ENCODE assay signal across 8 cellular contexts in the genomic region with DNA sequence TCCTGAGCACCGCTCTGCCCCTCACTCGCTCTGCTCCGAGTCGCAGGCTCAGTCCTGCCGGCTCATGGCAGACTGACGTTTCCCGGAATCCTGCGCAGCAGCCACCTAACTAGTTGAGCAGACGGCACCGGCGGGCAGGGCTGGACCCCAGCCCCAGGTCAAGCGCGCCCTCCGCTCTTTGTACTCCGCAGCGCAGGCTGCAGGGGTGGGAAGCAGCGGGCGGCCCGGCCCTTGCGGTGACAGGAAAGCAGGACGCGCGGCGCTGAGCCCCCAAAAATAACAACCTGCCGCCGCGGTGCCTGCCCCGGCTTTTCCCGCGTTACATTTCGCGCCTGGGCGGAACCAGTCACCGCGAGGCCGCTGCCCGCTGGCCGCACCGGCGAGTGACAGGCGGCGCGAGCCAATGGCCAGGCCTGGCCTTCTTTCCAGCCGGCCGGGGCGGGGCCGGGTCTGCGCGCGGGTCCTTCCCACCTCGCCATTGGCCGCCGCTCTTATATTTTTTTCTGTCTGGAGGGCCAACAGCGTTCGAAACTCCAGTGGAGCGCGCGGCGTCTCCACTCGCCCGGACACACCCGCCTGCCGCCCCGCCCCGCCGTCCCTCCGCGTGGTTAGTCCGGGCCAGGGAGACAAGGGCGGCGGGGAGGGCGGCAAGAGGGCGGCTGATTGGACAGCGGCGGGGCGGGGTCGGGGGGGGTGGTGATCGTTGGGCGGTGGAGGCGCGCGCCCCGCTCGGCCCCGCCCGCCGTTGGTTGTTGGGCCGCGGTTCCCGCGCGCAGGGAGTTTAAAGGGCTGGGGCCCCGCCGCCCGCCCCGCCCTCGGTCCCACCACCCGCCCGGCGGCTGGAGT. TPM values are rescaled to one million over a fixed set of nuclear protein-coding genes. Genes with fewer than 3 reads are reported as not detected.
A peak's percentile ranks its signal among the peaks of the same experiment; 100 is the strongest.
DNase-seq lines count a peak whose midpoint lies in the region; FAIRE-seq and TF ChIP-seq lines count a peak whose summit lies in the region.

Gene ZNF367 (minus strand): TSS at position 297 of the 846 bp plus-strand sequence. CDS start 338 bp downstream, outside the sequence.

- 0 out of 2 replicates have a peak, but pooled peaks cover 3% of the 10 kb centered on the region for H3K36me3 ChIP-seq in MM.1S (replicated peaks; ENCODE audit: insufficient read depth, low read length)
- no peaks in the 10 kb centered on the region for H3K36me3 ChIP-seq in stomach

- H3F3A ChIP-seq in MM.1S (ENCODE audit: insufficient read depth, low read length), result peaks cover 38% of the 10 kb centered on the region

- WGBS in stomach, 5 donors, result 0 to 1% (median 1%) methylated on average over 32 to 100 of the region's 100 CpGs

- no peaks in the 10 kb centered on the region for H3K9me2 ChIP-seq in MM.1S (replicated peaks; ENCODE audit: insufficient read depth, low read length)

- peaks cover 3% of the 10 kb centered on the region for H3K36me3 Mint-ChIP-seq in neural crest cell (ENCODE audit: low read depth)

- no peaks in the 10 kb centered on the region for H3K27me3 Mint-ChIP-seq in neural crest cell (ENCODE audit: low read depth)

- intact Hi-C loops in stomach (cut with DNase I; ENCODE audit: low total_unique reads), result no loop called here

- TF ChIP-seq POLR2A in stomach (IDR thresholded peaks at IDR 0.05), result peak in 1 of 4 donors; percentile 13

- H3K4me3 ChIP-seq in MM.1S (ENCODE audit: low read length), result peak within 1 kb of the TSS; percentile 97
- peak within 1 kb of the TSS; percentile 93 for H3K4me3 ChIP-seq in fibroblast of the aortic adventitia (ENCODE audit: low read depth, low read length)
- H3K4me3 ChIP-seq in stomach, result peak within 1 kb of the TSS; percentile 78 to 95 (median 91)

- TF ChIP-seq EP300 in stomach (IDR thresholded peaks at IDR 0.05), result no peak

- peak within 1 kb of the TSS; percentile 100 for H3K9ac ChIP-seq in MM.1S (ENCODE audit: low read length)

- H3K4me1 ChIP-seq in MM.1S (ENCODE audit: low read length), result peaks cover 24% of the 10 kb centered on the region
- peaks cover 19 to 48% (median 35%) of the 10 kb centered on the region in 4 donors for H3K4me1 ChIP-seq in stomach

- TF ChIP-seq CTCF in MM.1S (IDR thresholded peaks at IDR 0.05; ENCODE audit: low read length) (no peak), fibroblast of the aortic adventitia (IDR thresholded peaks at IDR 0.05; ENCODE audit: insufficient read depth, low read length) (no peak), neural crest cell (conservative IDR thresholded peaks at IDR 0.05) (no peak), stomach (IDR thresholded peaks at IDR 0.05) (no peak)

- H3K79me2 ChIP-seq in MM.1S (ENCODE audit: low read length), result peaks cover 43% of the 10 kb centered on the region

- no peaks in the 10 kb centered on the region for H3K27me3 ChIP-seq in MM.1S (replicated peaks; ENCODE audit: insufficient read depth, low read length)
- H3K27me3 ChIP-seq in stomach, result no peaks in the 10 kb centered on the region

- peaks cover 44% of the 10 kb centered on the region for H3K4me1 Mint-ChIP-seq in neural crest cell

- H3K9me3 ChIP-seq in MM.1S (replicated peaks; ENCODE audit: insufficient read depth, low read length) (no peaks in the 10 kb centered on the region), stomach (no peaks in the 10 kb centered on the region)

- DNase-seq in HCEC 1CT (peak; percentile 98), MM.1S (peak; percentile 96), SHP77 treated with DMSO at 0.1 percent for 48 hours (lab: John Stamatoyannopoulos, UW) (peak; percentile 90), fibroblast of the aortic adventitia (ENCODE audit: low read depth) (peak; percentile 96), neural crest cell (ENCODE audit: low read depth, low spot score) (peak; percentile 90), stomach (peak; percentile 97)
- DNase-seq in activated effector memory CD4-positive, alpha-beta T cell treated with anti-CD3 and anti-CD28 coated beads, Interleukin-2, amount 50 U/mL, for 16 hours, result peak; percentile 96

- H4K20me1 ChIP-seq in MM.1S (ENCODE audit: insufficient read depth, low read length), result peaks cover 18% of the 10 kb centered on the region

- peak; percentile 82 for FAIRE-seq in G401.6 (lab: Jason Lieb, UNC)

- H3K4me2 ChIP-seq in MM.1S (ENCODE audit: low read depth, low read length), result peak within 1 kb of the TSS; percentile 95

- H3K9me3 Mint-ChIP-seq in neural crest cell, result no peaks in the 10 kb centered on the region

- H2AFZ ChIP-seq in MM.1S (ENCODE audit: low read length), result peak within 1 kb of the TSS; percentile 81

- H3K4me3 Mint-ChIP-seq in neural crest cell, result peak within 1 kb of the TSS; percentile 95

- H3K27ac Mint-ChIP-seq in neural crest cell (ENCODE audit: unreplicated experiment), result peak within 1 kb of the TSS; percentile 96

- H3K27ac ChIP-seq in MM.1S (ENCODE audit: low read length) (peak within 1 kb of the TSS; percentile 100), stomach (peak within 1 kb of the TSS; percentile 98 to 100 (median 99))

RNA-seq across cellular contexts. Expression of gene ZNF367, which starts in this region (rescaled TPM):
- total RNA-seq in fibroblast of the aortic adventitia (ENCODE audit: low replicate concordance) (0.33 and 31.3 TPM in 2 replicates), neural crest cell (13.3 and 15.4 TPM in 2 replicates), stomach (1 to 10 TPM in 3 of 5 donors, under 1 TPM in 1, not detected in 1; 0.58 to 9.8 (median 5.4) TPM)
- 1 to 10 TPM; 1.6 to 1.9 (median 1.8) TPM for polyA plus RNA-seq in stomach

Comparison
In these comparisons a context has a peak if more than half of its experiments do, and no peak if none do; other contexts are left out.
1. Peak in every context shown above with its lines: DNase-seq, H3K4me3 ChIP-seq and H3K27ac ChIP-seq.